In genomic region chr10:73920084-73920483, GRCh38 we compare ENCODE assay signal across 9 cellular contexts. TPM values are rescaled to one million over a fixed set of nuclear protein-coding genes. Genes with fewer than 3 reads are reported as not detected.
DNase-seq lines count a peak whose midpoint lies in the region; ATAC-seq and TF ChIP-seq lines count a peak whose summit lies in the region.
"Had no signal": no experiment of that assay in that cellular context is flagged by ENCODE, and none has a peak within 500 bp of the region (broad histone marks: within the 10 kb centered on the region; RNA-seq: fewer than 3 reads in every experiment).

No MANE protein-coding gene starts in this region.

- H3K79me2 ChIP-seq in PC-3 (ENCODE audit: low read length) = peaks cover 7% of the 10 kb centered on the region

- no peaks in the 10 kb centered on the region for H3K9me3 ChIP-seq in PC-3 (ENCODE audit: low read length)
- H3K9me3 ChIP-seq: thoracic aorta had no signal

- H3K9me3 Mint-ChIP-seq in Calu3 (ENCODE audit: low read depth, unreplicated experiment) = peaks cover 6% of the 10 kb centered on the region
- no peaks in the 10 kb centered on the region for H3K9me3 Mint-ChIP-seq in activated naive CD4-positive, alpha-beta T cell treated with anti-CD3 and anti-CD28 coated beads, Interleukin-2, amount 50 U/mL, for 72 hours

- H3K9ac ChIP-seq in PC-3 (ENCODE audit: low read length) = no peak overlapping the region

- DNase-seq in PC-3 (peak; percentile 67), fibroblast of villous mesenchyme (ENCODE audit: low read depth) (peak; percentile 76), SK-N-DZ (ENCODE audit: low spot score) (no peak), Calu3 (no peak)
- no peak for DNase-seq in activated naive CD4-positive, alpha-beta T cell treated with anti-CD3 and anti-CD28 coated beads, Interleukin-2, amount 50 U/mL, for 72 hours (ENCODE audit: low spot score in 2 of 2)

- peaks cover 28% of the 10 kb centered on the region for H3F3A ChIP-seq in PC-3 (ENCODE audit: low read length, unreplicated experiment)

- peaks cover 20% of the 10 kb centered on the region for H3K36me3 ChIP-seq in PC-3 (ENCODE audit: low read depth, low read length)
- H3K36me3 ChIP-seq: thoracic aorta had no signal

- H3K9me2 ChIP-seq in PC-3 (replicated peaks; ENCODE audit: low read length) = no peaks in the 10 kb centered on the region

- POLR2A ChIA-PET in PC-3 (lab: Charles Lee; ENCODE audit: unreplicated experiment) = interaction anchor here (0.6 to 1.2 kb wide), 2 partner anchors 32 to 333 kb away, joined by 4 read pairs; no protein-coding TSS in a partner anchor

- intact Hi-C loops in PC-3 (cut with micrococcal nuclease) = no loop called here
- intact Hi-C loops in Calu3 (cut with micrococcal nuclease; ENCODE audit: unreplicated experiment) = no loop called here

- TF ChIP-seq CTCF in PC-3 (conservative IDR thresholded peaks at IDR 0.05; ENCODE audit: low read depth, low read length) = no peak
- TF ChIP-seq CTCF in fibroblast of villous mesenchyme (IDR thresholded peaks at IDR 0.05; ENCODE audit: insufficient read depth, low read depth, low read length) = no peak
- no peak for TF ChIP-seq CTCF in Calu3 (IDR thresholded peaks at IDR 0.05; ENCODE audit: unreplicated experiment)

- peaks cover 18% of the 10 kb centered on the region for H4K20me1 ChIP-seq in PC-3 (ENCODE audit: low read length)

- no peak overlapping the region for H3K4me3 ChIP-seq in PC-3 (ENCODE audit: low read length)
- no peak overlapping the region for H3K4me3 ChIP-seq in fibroblast of villous mesenchyme (ENCODE audit: low read depth, low read length)
- no peak overlapping the region for H3K4me3 ChIP-seq in skin epidermis
- H3K4me3 ChIP-seq: thoracic aorta had no signal

- peak overlapping the region; percentile 4 for H3K27ac ChIP-seq in PC-3 (ENCODE audit: low read length)
- H3K27ac ChIP-seq in skin epidermis = peak overlapping the region in 20 of 21 experiments; percentile 61 to 87 (median 76)

- no peaks in the 10 kb centered on the region for H3K27me3 ChIP-seq in PC-3 (ENCODE audit: low read length)

- no peak overlapping the region for H3K4me2 ChIP-seq in PC-3 (ENCODE audit: low read length)

- H2AFZ ChIP-seq in PC-3 (ENCODE audit: low read length) = peak overlapping the region; percentile 22

- CTCF ChIA-PET in PC-3 (lab: Charles Lee) (interaction anchor here (0.6 to 1.0 kb wide), 4 partner anchors 21 to 32 kb away, joined by 3 to 8 read pairs (median 3); no protein-coding TSS in a partner anchor), Calu3 (lab: Charles Lee) (interaction anchor here (0.6 kb wide), 1 partner anchor 9 kb away, joined by 3 read pairs; no protein-coding TSS in a partner anchor)

- no peak overlapping the region for H3K4me3 Mint-ChIP-seq in Calu3 (ENCODE audit: low read depth, unreplicated experiment)

- no peaks in the 10 kb centered on the region for H3K27me3 Mint-ChIP-seq in Calu3 (ENCODE audit: unreplicated experiment)

- peaks cover 26% of the 10 kb centered on the region for H3K4me1 ChIP-seq in PC-3 (ENCODE audit: insufficient read depth, low read length)

- no TSS peak for BruUV-seq in PC-3 (replicated peaks; lab: Mats Ljungman, UMichigan)
- no TSS peak for BruUV-seq in Calu3 (replicated peaks; lab: Mats Ljungman, UMichigan)

- peaks cover 42% of the 10 kb centered on the region for H3K4me1 Mint-ChIP-seq in Calu3 (ENCODE audit: low read depth, unreplicated experiment)

- ATAC-seq in GM19043 (IDR thresholded peaks at IDR 0.05; ENCODE audit: low read depth, unreplicated experiment) (peak; percentile 70), PC-3 (peak; percentile 30), GM18505 (IDR thresholded peaks at IDR 0.05; ENCODE audit: unreplicated experiment) (no peak)
- no peak for ATAC-seq in activated naive CD4-positive, alpha-beta T cell treated with anti-CD3 and anti-CD28 coated beads, Interleukin-2, amount 50 U/mL, for 72 hours

- H3K27ac Mint-ChIP-seq in Calu3 (ENCODE audit: unreplicated experiment) = no peak overlapping the region
- no peak overlapping the region for H3K27ac Mint-ChIP-seq in activated naive CD4-positive, alpha-beta T cell treated with anti-CD3 and anti-CD28 coated beads, Interleukin-2, amount 50 U/mL, for 72 hours

- peaks cover 38% of the 10 kb centered on the region for H3K36me3 Mint-ChIP-seq in Calu3 (ENCODE audit: insufficient read depth, unreplicated experiment)
- H3K36me3 Mint-ChIP-seq in activated naive CD4-positive, alpha-beta T cell treated with anti-CD3 and anti-CD28 coated beads, Interleukin-2, amount 50 U/mL, for 72 hours = peaks cover 0 to 6% of the 10 kb centered on the region in 2 donors

- no peak for TF ChIP-seq POLR2A in GM18505 (IDR thresholded peaks at IDR 0.05; ENCODE audit: borderline replicate concordance, extremely low read depth, insufficient read depth, insufficient read length)

RNA-seq across cellular contexts. Expression of gene PLAU, which starts 9.2 kb away (rescaled TPM):
- total RNA-seq in PC-3 (2014; rRNA removed) = 1,570 and 1,582 TPM in 2 replicates
- total RNA-seq in fibroblast of villous mesenchyme = 104 and 111 TPM in 2 replicates
- polyA plus RNA-seq in SK-N-DZ (2014; cell fraction: cytosol; rRNA removed) = 0.06 TPM in 1 of 2 replicates, not detected in the other
- not detected in 2 replicates for polyA plus RNA-seq in SK-N-DZ (2014; cell fraction: nucleus; rRNA removed)
- total RNA-seq in Calu3 (2022) = 655 and 706 TPM in 2 replicates
- under 1 TPM; 0.14 to 0.39 TPM for total RNA-seq in activated naive CD4-positive, alpha-beta T cell treated with anti-CD3 and anti-CD28 coated beads, Interleukin-2, amount 50 U/mL, for 72 hours

RNA-seq across cellular contexts. Expression of gene CAMK2G, which starts 45.7 kb away (rescaled TPM):
- total RNA-seq in PC-3 (2014; rRNA removed) (170 and 179 TPM in 2 replicates), fibroblast of villous mesenchyme (30.6 and 36.7 TPM in 2 replicates), Calu3 (2022) (58.1 and 58.9 TPM in 2 replicates)
- 50.3 and 68.4 TPM in 2 replicates for polyA plus RNA-seq in SK-N-DZ (2014; cell fraction: cytosol; rRNA removed)
- 118 and 135 TPM in 2 replicates for polyA plus RNA-seq in SK-N-DZ (2014; cell fraction: nucleus; rRNA removed)
- total RNA-seq in activated naive CD4-positive, alpha-beta T cell treated with anti-CD3 and anti-CD28 coated beads, Interleukin-2, amount 50 U/mL, for 72 hours = 10 to 100 TPM; 26.2 to 39.7 TPM

Comparison
In these comparisons a context has a peak if more than half of its experiments do, and no peak if none do; other contexts are left out.
1. ATAC-seq: peak in GM19043 (single experiment) and PC-3 (single experiment); none in activated naive CD4-positive, alpha-beta T cell treated with anti-CD3 and anti-CD28 coated beads, Interleukin-2, amount 50 U/mL, for 72 hours (0 of 2) and GM18505 (single experiment).
2. DNase-seq: peak in PC-3 (single experiment) and fibroblast of villous mesenchyme (single experiment); none in SK-N-DZ (single experiment), Calu3 (single experiment) and activated naive CD4-positive, alpha-beta T cell treated with anti-CD3 and anti-CD28 coated beads, Interleukin-2, amount 50 U/mL, for 72 hours (0 of 2).
3. RNA of gene PLAU, which starts 9.2 kb away (total RNA-seq): 1,570 to 1,582 TPM in PC-3, 655 to 706 TPM in Calu3 and 104 to 111 TPM in fibroblast of villous mesenchyme; 0.14 to 0.39 TPM in activated naive CD4-positive, alpha-beta T cell treated with anti-CD3 and anti-CD28 coated beads, Interleukin-2, amount 50 U/mL, for 72 hours; every median in the first group is over 10 times any median in the second.